22 cellular contexts compared by ENCODE assay signal in genomic region chr5:13244151-13244550, GRCh38.
"Had no signal": no experiment of that assay in that cellular context is flagged by ENCODE, and none has a peak within 500 bp of the region (broad histone marks: within the 10 kb centered on the region; RNA-seq: fewer than 3 reads in every experiment).

No MANE protein-coding gene starts in this region.

- H3K4me3 ChIP-seq: K562, SJSA1, SK-N-MC had no signal

- ATAC-seq: K562 had no signal

- H3K4me1 ChIP-seq: SJSA1 had no signal

- H3K9ac ChIP-seq: KMS-11 had no signal

- H3K27me3 ChIP-seq: SJSA1 had no signal

- H3K36me3 ChIP-seq: SJSA1 had no signal

- H3K27ac ChIP-seq: HL-60, KMS-11, SJSA1, SK-N-MC had no signal

- H3K4me2 ChIP-seq: KMS-11 had no signal

- H3K9me3 ChIP-seq: SJSA1 had no signal

- DNase-seq: Kasumi-1, MM.1S, NCI-H1092 treated with DMSO at 0.1 percent for 48 hours, NCI-H1436, NCI-H187, NCI-H2029, NCI-H2081 treated with DMSO at 0.1 percent for 48 hours, NCI-H2171, NCI-H226, NCI-H446, NCI-H510A, NCI-H524 treated with DMSO at 0.1 percent for 48 hours, NCI-H69, NCI-H774, RPMI8226, SIG-M5, SW 1271 had no signal
